In genomic region chr6:41894366-41895299, GRCh38 we compare ENCODE assay signal across 8 cellular contexts. TPM values are rescaled to one million over a fixed set of nuclear protein-coding genes. Genes with fewer than 3 reads are reported as not detected.
DNase-seq lines count a peak whose midpoint lies in the region; ATAC-seq and TF ChIP-seq lines count a peak whose summit lies in the region.

No MANE protein-coding gene starts in this region.

- TF ChIP-seq CTCF in GM23338 (conservative IDR thresholded peaks at IDR 0.05; ENCODE audit: low read depth in 2 of 2), result no peak

- H3F3A ChIP-seq in GM23338 (replicated peaks; ENCODE audit: low read depth), result peaks cover 7% of the 10 kb centered on the region; the same call in 1 of the 2 replicates

- peak; percentile 63 for ATAC-seq in GM23338

- H3K4me2 ChIP-seq in GM23338, result peak overlapping the region; percentile 98

- 100% methylated on average over 2 of the region's 56 CpGs for WGBS in iPS DF 6.9 (ENCODE audit: insufficient coverage, insufficient read length)

- H3K27ac Mint-ChIP-seq in GM23338, result no peak overlapping the region
- peak overlapping the region; percentile 88 for H3K27ac Mint-ChIP-seq in activated T-helper 2 cell treated with anti-CD3 and anti-CD28 coated beads, Interferon-gamma antibody, Interleukin-2, Interleukin-4, amounts not matched to agents 10 μg/mL and 5 μg/mL and 100 μg/mL, durations not matched to agents 14 hours and 24 hours and 36 hours

- H3K4me3 ChIP-seq in GM23338 (peak overlapping the region; percentile 58), iPS DF 6.9 (ENCODE audit: low read length) (peak overlapping the region; percentile 76; the same call in 1 of the 2 replicates), skeletal muscle tissue (ENCODE audit: low read length in 3 of 3) (peak overlapping the region; percentile 76 to 92 (median 85))

- no peaks in the 10 kb centered on the region for H3K36me3 ChIP-seq in GM23338 (ENCODE audit: insufficient read depth)
- H3K36me3 ChIP-seq in iPS DF 6.9 (ENCODE audit: control insufficient read depth, insufficient read depth, low read length), result no peaks in the 10 kb centered on the region
- no peaks in the 10 kb centered on the region for H3K36me3 ChIP-seq in skeletal muscle tissue (ENCODE audit: control insufficient read depth in 3 of 3, insufficient read depth in 3 of 3, low read length in 3 of 3)

- intact Hi-C loops in activated T-helper 2 cell treated with anti-CD3 and anti-CD28 coated beads, Interferon-gamma antibody, Interleukin-2, Interleukin-4, amounts not matched to agents 10 μg/mL and 5 μg/mL and 100 μg/mL, durations not matched to agents 14 hours and 24 hours and 36 hours (cut with micrococcal nuclease), result loop anchor here (1.0 to 5.0 kb wide), 5 partner anchors 27 to 150 kb away; partner anchors contain the start of genes BYSL, MED20 and TOMM6

- H3K27ac ChIP-seq in GM23338 (ENCODE audit: low read depth) (peak overlapping the region; percentile 94), iPS DF 6.9 (ENCODE audit: low read length) (no peak overlapping the region), skeletal muscle tissue (ENCODE audit: low read depth, low read length) (peak overlapping the region; percentile 77)

- DNase-seq in DMS79 treated with DMSO at 0.1 percent for 48 hours (lab: John Stamatoyannopoulos, UW) (peak; percentile 53), DMS79 (lab: John Stamatoyannopoulos, UW) (no peak), GM23338 (ENCODE audit: low spot score) (peak; percentile 61), M059J (ENCODE audit: low read depth) (peak; percentile 27), iPS DF 6.9 (ENCODE audit: low read depth, low spot score) (no peak), NCI-H2196 treated with DMSO at 0.1 percent for 48 hours (lab: John Stamatoyannopoulos, UW; ENCODE audit: unreplicated experiment) (no peak)
- no peak for DNase-seq in activated T-helper 2 cell treated with anti-CD3 and anti-CD28 coated beads, Interferon-gamma antibody, Interleukin-2, Interleukin-4, amounts not matched to agents 10 μg/mL and 5 μg/mL and 100 μg/mL, durations not matched to agents 14 hours and 24 hours and 36 hours (ENCODE audit: low spot score)

- no peaks in the 10 kb centered on the region for H3K9me2 ChIP-seq in GM23338 (ENCODE audit: insufficient read depth)

- H3K9me3 ChIP-seq in iPS DF 6.9 (ENCODE audit: control insufficient read depth, insufficient read depth, low read length) (no peaks in the 10 kb centered on the region), skeletal muscle tissue (ENCODE audit: control insufficient read depth in 3 of 3, low read length in 3 of 3) (no peaks in the 10 kb centered on the region)

- H3K27me3 ChIP-seq in GM23338 (ENCODE audit: insufficient read depth), result no peaks in the 10 kb centered on the region
- H3K27me3 ChIP-seq in iPS DF 6.9 (ENCODE audit: control insufficient read depth, insufficient read depth, low read length), result no peaks in the 10 kb centered on the region
- no peaks in the 10 kb centered on the region for H3K27me3 ChIP-seq in skeletal muscle tissue (ENCODE audit: control insufficient read depth in 3 of 3, insufficient read depth in 3 of 3, low read length in 3 of 3)

- H3K4me1 ChIP-seq in GM23338 (ENCODE audit: insufficient read depth) (peaks cover 26% of the 10 kb centered on the region), iPS DF 6.9 (ENCODE audit: control insufficient read depth, insufficient read depth, low read length) (peaks cover 3% of the 10 kb centered on the region; the same call in 1 of the 2 replicates), skeletal muscle tissue (ENCODE audit: control insufficient read depth in 3 of 3, insufficient read depth in 3 of 3, low read length in 3 of 3) (peaks cover 14 to 22% (median 21%) of the 10 kb centered on the region in 3 donors)

- peak overlapping the region; percentile 83; the same call in 1 of the 2 replicates for H2AFZ ChIP-seq in GM23338

- no peak overlapping the region for H3K4me3 Mint-ChIP-seq in GM23338
- H3K4me3 Mint-ChIP-seq in activated T-helper 2 cell treated with anti-CD3 and anti-CD28 coated beads, Interferon-gamma antibody, Interleukin-2, Interleukin-4, amounts not matched to agents 10 μg/mL and 5 μg/mL and 100 μg/mL, durations not matched to agents 14 hours and 24 hours and 36 hours (ENCODE audit: low read depth), result no peak overlapping the region

- H3K9me3 Mint-ChIP-seq in GM23338, result no peaks in the 10 kb centered on the region
- H3K9me3 Mint-ChIP-seq in activated T-helper 2 cell treated with anti-CD3 and anti-CD28 coated beads, Interferon-gamma antibody, Interleukin-2, Interleukin-4, amounts not matched to agents 10 μg/mL and 5 μg/mL and 100 μg/mL, durations not matched to agents 14 hours and 24 hours and 36 hours, result no peaks in the 10 kb centered on the region

- no peaks in the 10 kb centered on the region for H4K20me1 ChIP-seq in GM23338 (replicated peaks; ENCODE audit: insufficient read depth)

- H3K4me1 Mint-ChIP-seq in GM23338, result peaks cover 14% of the 10 kb centered on the region; the same call in 2 of the 3 replicates
- peaks cover 8% of the 10 kb centered on the region for H3K4me1 Mint-ChIP-seq in activated T-helper 2 cell treated with anti-CD3 and anti-CD28 coated beads, Interferon-gamma antibody, Interleukin-2, Interleukin-4, amounts not matched to agents 10 μg/mL and 5 μg/mL and 100 μg/mL, durations not matched to agents 14 hours and 24 hours and 36 hours (ENCODE audit: low read depth)

- H3K27me3 Mint-ChIP-seq in GM23338 (ENCODE audit: insufficient read depth, low read depth, poor library complexity), result no peaks in the 10 kb centered on the region
- H3K27me3 Mint-ChIP-seq in activated T-helper 2 cell treated with anti-CD3 and anti-CD28 coated beads, Interferon-gamma antibody, Interleukin-2, Interleukin-4, amounts not matched to agents 10 μg/mL and 5 μg/mL and 100 μg/mL, durations not matched to agents 14 hours and 24 hours and 36 hours (ENCODE audit: low read depth), result no peaks in the 10 kb centered on the region

- H3K79me2 ChIP-seq in GM23338 (replicated peaks; ENCODE audit: insufficient read depth), result peaks cover 39% of the 10 kb centered on the region

- H3K36me3 Mint-ChIP-seq in GM23338 (ENCODE audit: low read depth), result no peaks in the 10 kb centered on the region
- H3K36me3 Mint-ChIP-seq in activated T-helper 2 cell treated with anti-CD3 and anti-CD28 coated beads, Interferon-gamma antibody, Interleukin-2, Interleukin-4, amounts not matched to agents 10 μg/mL and 5 μg/mL and 100 μg/mL, durations not matched to agents 14 hours and 24 hours and 36 hours (ENCODE audit: low read depth), result no peaks in the 10 kb centered on the region

- H3K9ac ChIP-seq in skeletal muscle tissue (ENCODE audit: low read depth in 1 of 3, low read length in 3 of 3), result peak overlapping the region; percentile 76 to 81 (median 79)

TF ChIP-seq in GM23338, 12 proteins besides CTCF, POLR2A, EP300 and RAD21:
- TF ChIP-seq POLR2AphosphoS5 (IDR thresholded peaks at IDR 0.05; ENCODE audit: low read depth), result 0 out of 2 replicates have a peak, but pooled peaks have one; percentile 22
- no peak for TF ChIP-seq ETS1 (IDR thresholded peaks at IDR 0.05)

RNA-seq across cellular contexts. Expression of gene USP49, which starts 0.5 kb away (rescaled TPM):
- total RNA-seq in GM23338 (2014; rRNA removed; shearing (Covaris generic)), result 20.2 and 21.5 TPM in 2 replicates
- 5.3 and 5.9 TPM in 2 replicates for polyA plus RNA-seq in GM23338 (2016; fragmentation: Nextera tagmentation; extraction: Ambion mirVana)
- 2.6 and 3.6 TPM in 2 replicates for total RNA-seq in M059J (2014; rRNA removed; shearing (Covaris generic))
- 6.1 and 6.4 TPM in 2 replicates for total RNA-seq in activated T-helper 2 cell treated with anti-CD3 and anti-CD28 coated beads, Interferon-gamma antibody, Interleukin-2, Interleukin-4, amounts not matched to agents 10 μg/mL and 5 μg/mL and 100 μg/mL, durations not matched to agents 14 hours and 24 hours and 36 hours
- total RNA-seq in skeletal muscle tissue, result 1.6 TPM

RNA-seq across cellular contexts. Expression of gene MED20, which starts 26.3 kb away (rescaled TPM):
- 39.3 and 47.2 TPM in 2 replicates for total RNA-seq in GM23338 (2014; rRNA removed; shearing (Covaris generic))
- 18.1 and 20.1 TPM in 2 replicates for polyA plus RNA-seq in GM23338 (2016; fragmentation: Nextera tagmentation; extraction: Ambion mirVana)
- total RNA-seq in M059J (2014; rRNA removed; shearing (Covaris generic)), result 23.5 and 49.9 TPM in 2 replicates
- total RNA-seq in activated T-helper 2 cell treated with anti-CD3 and anti-CD28 coated beads, Interferon-gamma antibody, Interleukin-2, Interleukin-4, amounts not matched to agents 10 μg/mL and 5 μg/mL and 100 μg/mL, durations not matched to agents 14 hours and 24 hours and 36 hours, result 23.7 and 24.3 TPM in 2 replicates
- 17.2 TPM for total RNA-seq in skeletal muscle tissue

RNA-seq across cellular contexts. Expression of gene BYSL, which starts 26.7 kb away (rescaled TPM):
- 32.7 and 33.7 TPM in 2 replicates for total RNA-seq in GM23338 (2014; rRNA removed; shearing (Covaris generic))
- 30.3 and 35.3 TPM in 2 replicates for polyA plus RNA-seq in GM23338 (2016; fragmentation: Nextera tagmentation; extraction: Ambion mirVana)
- 16.0 and 19.2 TPM in 2 replicates for total RNA-seq in M059J (2014; rRNA removed; shearing (Covaris generic))
- total RNA-seq in activated T-helper 2 cell treated with anti-CD3 and anti-CD28 coated beads, Interferon-gamma antibody, Interleukin-2, Interleukin-4, amounts not matched to agents 10 μg/mL and 5 μg/mL and 100 μg/mL, durations not matched to agents 14 hours and 24 hours and 36 hours, result 58.2 and 60.5 TPM in 2 replicates
- 21.9 TPM for total RNA-seq in skeletal muscle tissue

RNA-seq across cellular contexts. Expression of gene CCND3, which starts 47.0 kb away (rescaled TPM):
- total RNA-seq in GM23338 (2014; rRNA removed; shearing (Covaris generic)), result 24.5 and 30.9 TPM in 2 replicates
- 19.1 and 19.7 TPM in 2 replicates for polyA plus RNA-seq in GM23338 (2016; fragmentation: Nextera tagmentation; extraction: Ambion mirVana)
- total RNA-seq in M059J (2014; rRNA removed; shearing (Covaris generic)), result 141 and 146 TPM in 2 replicates
- 207 and 217 TPM in 2 replicates for total RNA-seq in activated T-helper 2 cell treated with anti-CD3 and anti-CD28 coated beads, Interferon-gamma antibody, Interleukin-2, Interleukin-4, amounts not matched to agents 10 μg/mL and 5 μg/mL and 100 μg/mL, durations not matched to agents 14 hours and 24 hours and 36 hours
- total RNA-seq in skeletal muscle tissue, result 21.9 TPM

Comparison
In these comparisons a context has a peak if more than half of its experiments do, and no peak if none do; other contexts are left out.
1. DNase-seq: peak in DMS79 treated with DMSO at 0.1 percent for 48 hours (single experiment), GM23338 (single experiment) and M059J (single experiment); none in DMS79 (single experiment), activated T-helper 2 cell treated with anti-CD3 and anti-CD28 coated beads, Interferon-gamma antibody, Interleukin-2, Interleukin-4, amounts not matched to agents 10 μg/mL and 5 μg/mL and 100 μg/mL, durations not matched to agents 14 hours and 24 hours and 36 hours (single experiment), iPS DF 6.9 (single experiment) and NCI-H2196 treated with DMSO at 0.1 percent for 48 hours (single experiment).
2. Peak in every context shown above with its lines, with median percentiles within 50 percentile points of each other: H3K4me3 ChIP-seq.